Comparison of ENCODE assay signal across 9 cellular contexts in genomic region chr9:136725612-136726011, GRCh38. TPM values are rescaled to one million over a fixed set of nuclear protein-coding genes. Genes with fewer than 3 reads are reported as not detected.
DNase-seq lines count a peak whose midpoint lies in the region; ATAC-seq and TF ChIP-seq lines count a peak whose summit lies in the region.
"Had no signal": no experiment of that assay in that cellular context is flagged by ENCODE, and none has a peak within 500 bp of the region (broad histone marks: within the 10 kb centered on the region; RNA-seq: fewer than 3 reads in every experiment).

No MANE protein-coding gene starts in this region.

- no TSS peak for BruUV-seq in PC-3 (replicated peaks; lab: Mats Ljungman, UMichigan)

- no peak overlapping the region for H2AFZ ChIP-seq in PC-3 (ENCODE audit: low read length)

- H3K9me2 ChIP-seq in PC-3 (replicated peaks; ENCODE audit: low read length), result no peaks in the 10 kb centered on the region

- 55% methylated on average over 10 of the region's 10 CpGs for WGBS in prostate gland

- CTCF ChIA-PET in PC-3 (lab: Charles Lee), result interaction anchor here (0.6 kb wide), 1 partner anchor 253 kb away, joined by 5 read pairs; no protein-coding TSS in a partner anchor

- peak overlapping the region; percentile 96; the same call in 1 of the 2 replicates for H3K9ac ChIP-seq in PC-3 (ENCODE audit: low read length)

- POLR2A ChIA-PET in PC-3 (lab: Charles Lee; ENCODE audit: unreplicated experiment), result interaction anchor here (0.7 kb wide), 1 partner anchor 219 kb away, joined by 5 read pairs; the partner anchor contains the start of gene FBXW5

- H3K27me3 ChIP-seq in PC-3 (ENCODE audit: low read length), result no peaks in the 10 kb centered on the region
- no peaks in the 10 kb centered on the region for H3K27me3 ChIP-seq in prostate gland (replicated peaks; ENCODE audit: insufficient read depth)

- H3F3A ChIP-seq in PC-3 (ENCODE audit: low read length, unreplicated experiment), result peaks cover 21% of the 10 kb centered on the region

- ATAC-seq in PC-3, result peak; percentile 29
- ATAC-seq in GM18909 (IDR thresholded peaks at IDR 0.05; ENCODE audit: poor library complexity, unreplicated experiment), result no peak
- ATAC-seq in activated CD4-positive, CD25-positive, alpha-beta regulatory T cell treated with anti-CD3 and anti-CD28 coated beads, Interleukin-2, amount 50 U/mL, for 24 hours, result no peak
- ATAC-seq: stimulated activated memory B cell treated with anti-CD40 and anti-IgM and Interleukin-4, amounts not matched to agents 10 μg/mL and 1 μg/mL and 100 μg/mL, for 72 hours had no signal

- DNase-seq in EL (peak; percentile 69), PC-3 (peak; percentile 72), epithelial cell of esophagus (ENCODE audit: low read depth) (peak; percentile 92), prostate gland (ENCODE audit: low spot score) (peak; percentile 48), glomerular visceral epithelial cell (ENCODE audit: extremely low spot score) (no peak), cerebellar nuclear complex (lab: John Stamatoyannopoulos, UW) (no peak)

- intact Hi-C loops in PC-3 (cut with micrococcal nuclease) (no loop called here), prostate gland (cut with DNase I) (loop anchor here (10.0 kb wide), 1 partner anchor 119 kb away; the partner anchor contains the start of genes AJM1 and PHPT1)

- H4K20me1 ChIP-seq in PC-3 (ENCODE audit: low read length), result peaks cover 52% of the 10 kb centered on the region

- TF ChIP-seq POLR2A in prostate gland (IDR thresholded peaks at IDR 0.05), result no peak

- peaks cover 69% of the 10 kb centered on the region for H3K79me2 ChIP-seq in PC-3 (ENCODE audit: low read length)

- peaks cover 34% of the 10 kb centered on the region for H3K36me3 ChIP-seq in PC-3 (ENCODE audit: low read depth, low read length)
- H3K36me3 ChIP-seq in prostate gland, result peaks cover 0 to 5% of the 10 kb centered on the region in 2 donors

- peaks cover 27% of the 10 kb centered on the region for H3K4me1 ChIP-seq in PC-3 (ENCODE audit: insufficient read depth, low read length)
- H3K4me1 ChIP-seq in prostate gland (replicated peaks), result peaks cover 14% of the 10 kb centered on the region

- TF ChIP-seq CTCF in PC-3 (conservative IDR thresholded peaks at IDR 0.05; ENCODE audit: low read depth, low read length), result no peak
- TF ChIP-seq CTCF in epithelial cell of esophagus (IDR thresholded peaks at IDR 0.05; ENCODE audit: insufficient read depth, low read depth, low read length, missing control alignments), result no peak
- no peak for TF ChIP-seq CTCF in prostate gland (IDR thresholded peaks at IDR 0.05)

- H3K4me2 ChIP-seq in PC-3 (ENCODE audit: low read length), result peak overlapping the region; percentile 100

- H3K4me3 ChIP-seq in PC-3 (ENCODE audit: low read length), result peak overlapping the region; percentile 95
- peak overlapping the region; percentile 92 for H3K4me3 ChIP-seq in epithelial cell of esophagus (ENCODE audit: low read length)
- peak overlapping the region in 1 of 2 donors; percentile 84 for H3K4me3 ChIP-seq in prostate gland

- no peaks in the 10 kb centered on the region for H3K9me3 ChIP-seq in PC-3 (ENCODE audit: low read length)
- H3K9me3 ChIP-seq in prostate gland, result no peaks in the 10 kb centered on the region

- H3K27ac ChIP-seq in PC-3 (ENCODE audit: low read length) (peak overlapping the region; percentile 57), prostate gland (peak overlapping the region; percentile 32 to 67)

RNA-seq across cellular contexts. Expression of gene DIPK1B, which starts 13.2 kb away (rescaled TPM):
- 19.5 and 26.3 TPM in 2 replicates for total RNA-seq in PC-3 (2014; rRNA removed)
- total RNA-seq in prostate gland, result 10 to 100 TPM; 18.9 to 27.8 TPM

RNA-seq across cellular contexts. Expression of gene LCN10, which starts 17.1 kb away (rescaled TPM):
- total RNA-seq in PC-3 (2014; rRNA removed), result not detected in 2 replicates
- 10 to 100 TPM in 1 of 2 donors, 1 to 10 TPM in 1; 3.9 to 14.8 TPM for total RNA-seq in prostate gland

RNA-seq across cellular contexts. Expression of gene LCN6, which starts 22.7 kb away (rescaled TPM):
- total RNA-seq in PC-3 (2014; rRNA removed) (not detected in 2 replicates), prostate gland (10 to 100 TPM in 1 of 2 donors, 1 to 10 TPM in 1; 7.8 to 16.2 TPM)

RNA-seq across cellular contexts. Expression of gene LCN8, which starts 32.4 kb away (rescaled TPM):
- total RNA-seq in PC-3 (2014; rRNA removed) (not detected in 2 replicates), prostate gland (not detected)

RNA-seq across cellular contexts. Expression of gene AGPAT2, which starts 38.4 kb away (rescaled TPM):
- total RNA-seq in PC-3 (2014; rRNA removed), result 103 and 106 TPM in 2 replicates
- 10 to 100 TPM; 44.9 to 50.0 TPM for total RNA-seq in prostate gland

Comparison
In these comparisons a context has a peak if more than half of its experiments do, and no peak if none do; other contexts are left out.
1. DNase-seq: peak in EL (single experiment), PC-3 (single experiment), epithelial cell of esophagus (single experiment) and prostate gland (single experiment); none in glomerular visceral epithelial cell (single experiment) and cerebellar nuclear complex (0 of 2).